Comparison of ENCODE assay signal across 1 cellular context in genomic region chr13:112107289-112107688, GRCh38.
TF ChIP-seq lines count a peak whose summit lies in the region.

No MANE protein-coding gene starts in this region.

TF ChIP-seq in H1, 55 proteins besides CTCF, POLR2A, EP300 and RAD21:
- TF ChIP-seq USF2 (IDR thresholded peaks at IDR 0.05; ENCODE audit: low read length) (no peak), SUZ12 (IDR thresholded peaks at IDR 0.05; ENCODE audit: low read length) (peak; percentile 65; the same call in 1 of the 2 replicates), EZH2 (IDR thresholded peaks at IDR 0.05; ENCODE audit: low read depth, low read length, severe bottlenecking) (peak; percentile 28), RNF2 (IDR thresholded peaks at IDR 0.05; ENCODE audit: borderline replicate concordance, low read depth, low read length, missing control alignments, poor library complexity, severe bottlenecking) (peak; percentile 65)
